In genomic region chr2:170798996-170799395, GRCh38 we compare ENCODE assay signal across 8 cellular contexts. TPM values are rescaled to one million over a fixed set of nuclear protein-coding genes. Genes with fewer than 3 reads are reported as not detected.
"Had no signal": no experiment of that assay in that cellular context is flagged by ENCODE, and none has a peak within 500 bp of the region (broad histone marks: within the 10 kb centered on the region; RNA-seq: fewer than 3 reads in every experiment).

No MANE protein-coding gene starts in this region.

- H3K4me3 ChIP-seq: GM12878 had no signal

- ATAC-seq: GM12878 had no signal

- FAIRE-seq: G401.6, GM12878, GM12891, GM12892, GM18507, GM19239 had no signal

- DNase-seq: GDM1, GF-D8 had no signal

RNA-seq across cellular contexts. Expression of gene ERICH2, which starts 28.8 kb away (rescaled TPM):
- total RNA-seq: GM12878 had no signal
- polyA plus RNA-seq: GM12878 had no signal
